Comparison of ENCODE assay signal across 1 cellular context in genomic region chr6:35368038-35368887, GRCh38.
TF ChIP-seq lines count a peak whose summit lies in the region.

No MANE protein-coding gene starts in this region.

TF ChIP-seq in HepG2, 621 proteins besides CTCF, POLR2A, EP300 and RAD21 (continues in another document):
- TF ChIP-seq TFDP2 (CRISPR knock-in tag; IDR thresholded peaks at IDR 0.05) (peak; percentile 38; the same call in 1 of the 2 replicates), ZBED4 (CRISPR knock-in tag; IDR thresholded peaks at IDR 0.05; ENCODE audit: borderline replicate concordance) (peak; percentile 43; the same call in 1 of the 2 replicates), NCOR1 (IDR thresholded peaks at IDR 0.05; ENCODE audit: borderline replicate concordance, low read length) (peak; percentile 60; the same call in 1 of the 2 replicates), FOSL2 (CRISPR knock-in tag; IDR thresholded peaks at IDR 0.05) (peak; percentile 93), RCOR2 (CRISPR knock-in tag; IDR thresholded peaks at IDR 0.05) (peak; percentile 69), RARA (CRISPR knock-in tag; IDR thresholded peaks at IDR 0.05) (peak; percentile 80), HOMEZ (CRISPR knock-in tag; IDR thresholded peaks at IDR 0.05; ENCODE audit: low read depth) (peak; percentile 84), FOSL1 (CRISPR knock-in tag; IDR thresholded peaks at IDR 0.05; ENCODE audit: borderline replicate concordance) (peak; percentile 50; the same call in 1 of the 2 replicates), CBFB (CRISPR knock-in tag; IDR thresholded peaks at IDR 0.05) (no peak), SAP130 (CRISPR knock-in tag; IDR thresholded peaks at IDR 0.05; ENCODE audit: low read depth) (peak; percentile 89), JUNB (CRISPR knock-in tag; IDR thresholded peaks at IDR 0.05; ENCODE audit: borderline replicate concordance) (no peak), ZNF136 (CRISPR knock-in tag; IDR thresholded peaks at IDR 0.05; ENCODE audit: low read depth) (0 out of 2 replicates have a peak, but pooled peaks have one; percentile 22), ZNF264 (CRISPR knock-in tag; IDR thresholded peaks at IDR 0.05) (0 out of 2 replicates have a peak, but pooled peaks have one; percentile 18), LCORL (IDR thresholded peaks at IDR 0.05) (no peak), LCORL (CRISPR knock-in tag; IDR thresholded peaks at IDR 0.05) (0 out of 2 replicates have a peak, but pooled peaks have one; percentile 14), MEIS1 (CRISPR knock-in tag; IDR thresholded peaks at IDR 0.05; ENCODE audit: borderline replicate concordance) (no peak), ZFP82 (CRISPR knock-in tag; IDR thresholded peaks at IDR 0.05; ENCODE audit: borderline replicate concordance) (0 out of 2 replicates have a peak, but pooled peaks have one; percentile 72), ZNF275 (CRISPR knock-in tag; IDR thresholded peaks at IDR 0.05; ENCODE audit: borderline replicate concordance) (no peak), SOX13 (IDR thresholded peaks at IDR 0.05) (peak; percentile 10; the same call in 1 of the 2 replicates), SOX13 (CRISPR knock-in tag; conservative IDR thresholded peaks at IDR 0.05 in 1 of 2, IDR thresholded peaks at IDR 0.05 in 1 of 2) (peak in 1 of 2 experiments; percentile 65; a peak in 2 of 4 replicates), ZNF337 (CRISPR knock-in tag; IDR thresholded peaks at IDR 0.05; ENCODE audit: borderline replicate concordance, low read depth) (no peak), ERF (CRISPR knock-in tag; IDR thresholded peaks at IDR 0.05) (peak; percentile 13; the same call in 1 of the 2 replicates), FOXA3 (CRISPR knock-in tag; IDR thresholded peaks at IDR 0.05) (peak; percentile 65), STAG1 (CRISPR knock-in tag; IDR thresholded peaks at IDR 0.05) (peak; percentile 5; the same call in 1 of the 2 replicates), ZNF878 (CRISPR knock-in tag; IDR thresholded peaks at IDR 0.05) (peak; percentile 40; the same call in 1 of the 2 replicates), IRF2 (CRISPR knock-in tag; IDR thresholded peaks at IDR 0.05) (peak; percentile 54; the same call in 1 of the 2 replicates), HMG20B (CRISPR knock-in tag; conservative IDR thresholded peaks at IDR 0.05) (0 out of 2 replicates have a peak, but pooled peaks have one; percentile 14), THAP11 (CRISPR knock-in tag; IDR thresholded peaks at IDR 0.05) (0 out of 2 replicates have a peak, but pooled peaks have one; percentile 18), ZGPAT (CRISPR knock-in tag; IDR thresholded peaks at IDR 0.05) (peak; percentile 65), ZNF749 (CRISPR knock-in tag; IDR thresholded peaks at IDR 0.05; ENCODE audit: borderline replicate concordance) (no peak), ZNF691 (CRISPR knock-in tag; IDR thresholded peaks at IDR 0.05; ENCODE audit: borderline replicate concordance, low read depth) (no peak; the same call in 1 of the 2 replicates), HNRNPLL (IDR thresholded peaks at IDR 0.05; ENCODE audit: low read depth, low read length, poor library complexity, severe bottlenecking) (no peak), ZNF790 (CRISPR knock-in tag; IDR thresholded peaks at IDR 0.05; ENCODE audit: borderline replicate concordance) (no peak), SOX6 (IDR thresholded peaks at IDR 0.05) (no peak), SOX6 (CRISPR knock-in tag; IDR thresholded peaks at IDR 0.05) (peak; percentile 30; the same call in 1 of the 2 replicates), ZBTB43 (CRISPR knock-in tag; conservative IDR thresholded peaks at IDR 0.05) (peak; percentile 44; the same call in 1 of the 2 replicates), SATB2 (CRISPR knock-in tag; IDR thresholded peaks at IDR 0.05) (no peak), PAX8 (CRISPR knock-in tag; IDR thresholded peaks at IDR 0.05; ENCODE audit: borderline replicate concordance) (no peak), GATAD2A (CRISPR knock-in tag; IDR thresholded peaks at IDR 0.05) (peak; percentile 77), TAF1 (CRISPR knock-in tag; IDR thresholded peaks at IDR 0.05) (no peak), RXRB (CRISPR knock-in tag; IDR thresholded peaks at IDR 0.05; ENCODE audit: borderline replicate concordance) (peak; percentile 88), ZNF614 (CRISPR knock-in tag; IDR thresholded peaks at IDR 0.05; ENCODE audit: borderline replicate concordance) (0 out of 2 replicates have a peak, but pooled peaks have one; percentile 50), PPARG (CRISPR knock-in tag; conservative IDR thresholded peaks at IDR 0.05) (peak; percentile 51; the same call in 1 of the 2 replicates), ZFP90 (CRISPR knock-in tag; IDR thresholded peaks at IDR 0.05; ENCODE audit: borderline replicate concordance) (no peak), CENPT (CRISPR knock-in tag; IDR thresholded peaks at IDR 0.05; ENCODE audit: low read depth) (no peak)
- TF ChIP-seq, protein P1, sequence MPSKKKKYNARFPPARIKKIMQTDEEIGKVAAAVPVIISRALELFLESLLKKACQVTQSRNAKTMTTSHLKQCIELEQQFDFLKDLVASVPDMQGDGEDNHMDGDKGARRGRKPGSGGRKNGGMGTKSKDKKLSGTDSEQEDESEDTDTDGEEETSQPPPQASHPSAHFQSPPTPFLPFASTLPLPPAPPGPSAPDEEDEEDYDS (CRISPR knock-in tag; IDR thresholded peaks at IDR 0.05), result no peak
- TF ChIP-seq, protein P2, sequence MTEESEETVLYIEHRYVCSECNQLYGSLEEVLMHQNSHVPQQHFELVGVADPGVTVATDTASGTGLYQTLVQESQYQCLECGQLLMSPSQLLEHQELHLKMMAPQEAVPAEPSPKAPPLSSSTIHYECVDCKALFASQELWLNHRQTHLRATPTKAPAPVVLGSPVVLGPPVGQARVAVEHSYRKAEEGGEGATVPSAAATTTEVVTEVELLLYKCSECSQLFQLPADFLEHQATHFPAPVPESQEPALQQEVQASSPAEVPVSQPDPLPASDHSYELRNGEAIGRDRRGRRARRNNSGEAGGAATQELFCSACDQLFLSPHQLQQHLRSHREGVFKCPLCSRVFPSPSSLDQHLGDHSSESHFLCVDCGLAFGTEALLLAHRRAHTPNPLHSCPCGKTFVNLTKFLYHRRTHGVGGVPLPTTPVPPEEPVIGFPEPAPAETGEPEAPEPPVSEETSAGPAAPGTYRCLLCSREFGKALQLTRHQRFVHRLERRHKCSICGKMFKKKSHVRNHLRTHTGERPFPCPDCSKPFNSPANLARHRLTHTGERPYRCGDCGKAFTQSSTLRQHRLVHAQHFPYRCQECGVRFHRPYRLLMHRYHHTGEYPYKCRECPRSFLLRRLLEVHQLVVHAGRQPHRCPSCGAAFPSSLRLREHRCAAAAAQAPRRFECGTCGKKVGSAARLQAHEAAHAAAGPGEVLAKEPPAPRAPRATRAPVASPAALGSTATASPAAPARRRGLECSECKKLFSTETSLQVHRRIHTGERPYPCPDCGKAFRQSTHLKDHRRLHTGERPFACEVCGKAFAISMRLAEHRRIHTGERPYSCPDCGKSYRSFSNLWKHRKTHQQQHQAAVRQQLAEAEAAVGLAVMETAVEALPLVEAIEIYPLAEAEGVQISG (CRISPR knock-in tag; IDR thresholded peaks at IDR 0.05), result peak; percentile 36; the same call in 1 of the 2 replicates
- TF ChIP-seq, protein P3, sequence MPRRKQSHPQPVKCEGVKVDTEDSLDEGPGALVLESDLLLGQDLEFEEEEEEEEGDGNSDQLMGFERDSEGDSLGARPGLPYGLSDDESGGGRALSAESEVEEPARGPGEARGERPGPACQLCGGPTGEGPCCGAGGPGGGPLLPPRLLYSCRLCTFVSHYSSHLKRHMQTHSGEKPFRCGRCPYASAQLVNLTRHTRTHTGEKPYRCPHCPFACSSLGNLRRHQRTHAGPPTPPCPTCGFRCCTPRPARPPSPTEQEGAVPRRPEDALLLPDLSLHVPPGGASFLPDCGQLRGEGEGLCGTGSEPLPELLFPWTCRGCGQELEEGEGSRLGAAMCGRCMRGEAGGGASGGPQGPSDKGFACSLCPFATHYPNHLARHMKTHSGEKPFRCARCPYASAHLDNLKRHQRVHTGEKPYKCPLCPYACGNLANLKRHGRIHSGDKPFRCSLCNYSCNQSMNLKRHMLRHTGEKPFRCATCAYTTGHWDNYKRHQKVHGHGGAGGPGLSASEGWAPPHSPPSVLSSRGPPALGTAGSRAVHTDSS (CRISPR knock-in tag; conservative IDR thresholded peaks at IDR 0.05), result no peak
